ENCODE assay signal across 2 cellular contexts in genomic region chr19:10269333-10270179, GRCh38.
TF ChIP-seq lines count a peak whose summit lies in the region.

No MANE protein-coding gene starts in this region.

TF ChIP-seq in HEK293, 187 proteins besides CTCF, POLR2A, EP300 and RAD21 (continues in another document):
- TF ChIP-seq ZNF677 (tag by site-specific recombination; IDR thresholded peaks at IDR 0.05) (peak; percentile 4; the same call in 1 of the 2 replicates), ZNF792 (tag by site-specific recombination; IDR thresholded peaks at IDR 0.05) (peak; percentile 96), SP7 (tag by site-specific recombination; IDR thresholded peaks at IDR 0.05) (0 out of 2 replicates have a peak, but pooled peaks have one; percentile 44), ZEB2 (tag by site-specific recombination; IDR thresholded peaks at IDR 0.05) (0 out of 2 replicates have a peak, but pooled peaks have one; percentile 22), ZSCAN30 (tag by site-specific recombination; IDR thresholded peaks at IDR 0.05) (peak; percentile 89; the same call in 1 of the 2 replicates), ZNF660 (tag by site-specific recombination; IDR thresholded peaks at IDR 0.05) (peak; percentile 84), ZNF571 (tag by site-specific recombination; IDR thresholded peaks at IDR 0.05) (no peak), ZBTB48 (tag by site-specific recombination; IDR thresholded peaks at IDR 0.05) (no peak), GLI2 (tag by site-specific recombination; IDR thresholded peaks at IDR 0.05; ENCODE audit: borderline replicate concordance, low read depth) (no peak), ZNF548 (tag by site-specific recombination; IDR thresholded peaks at IDR 0.05) (no peak), KLF1 (tag by site-specific recombination; IDR thresholded peaks at IDR 0.05) (peak; percentile 55; the same call in 1 of the 2 replicates), ZNF416 (tag by site-specific recombination; IDR thresholded peaks at IDR 0.05) (no peak), IKZF3 (tag by site-specific recombination; IDR thresholded peaks at IDR 0.05) (peak; percentile 91), ZNF121 (tag by site-specific recombination; IDR thresholded peaks at IDR 0.05) (peak; percentile 94), ZNF335 (tag by site-specific recombination; conservative IDR thresholded peaks at IDR 0.05) (0 out of 2 replicates have a peak, but pooled peaks have one; percentile 45), ZNF239 (tag by site-specific recombination; IDR thresholded peaks at IDR 0.05) (no peak), ZNF514 (tag by site-specific recombination; IDR thresholded peaks at IDR 0.05) (no peak), ZNF157 (tag by site-specific recombination; IDR thresholded peaks at IDR 0.05) (no peak), SCRT1 (tag by site-specific recombination; IDR thresholded peaks at IDR 0.05; ENCODE audit: borderline replicate concordance) (peak; percentile 66; the same call in 1 of the 2 replicates), KLF7 (tag by site-specific recombination; IDR thresholded peaks at IDR 0.05; ENCODE audit: borderline replicate concordance) (no peak), ZNF394 (tag by site-specific recombination; IDR thresholded peaks at IDR 0.05; ENCODE audit: borderline replicate concordance) (no peak), TRIM28 (IDR thresholded peaks at IDR 0.05; ENCODE audit: borderline replicate concordance, low read length) (no peak)
- TF ChIP-seq, protein P1, sequence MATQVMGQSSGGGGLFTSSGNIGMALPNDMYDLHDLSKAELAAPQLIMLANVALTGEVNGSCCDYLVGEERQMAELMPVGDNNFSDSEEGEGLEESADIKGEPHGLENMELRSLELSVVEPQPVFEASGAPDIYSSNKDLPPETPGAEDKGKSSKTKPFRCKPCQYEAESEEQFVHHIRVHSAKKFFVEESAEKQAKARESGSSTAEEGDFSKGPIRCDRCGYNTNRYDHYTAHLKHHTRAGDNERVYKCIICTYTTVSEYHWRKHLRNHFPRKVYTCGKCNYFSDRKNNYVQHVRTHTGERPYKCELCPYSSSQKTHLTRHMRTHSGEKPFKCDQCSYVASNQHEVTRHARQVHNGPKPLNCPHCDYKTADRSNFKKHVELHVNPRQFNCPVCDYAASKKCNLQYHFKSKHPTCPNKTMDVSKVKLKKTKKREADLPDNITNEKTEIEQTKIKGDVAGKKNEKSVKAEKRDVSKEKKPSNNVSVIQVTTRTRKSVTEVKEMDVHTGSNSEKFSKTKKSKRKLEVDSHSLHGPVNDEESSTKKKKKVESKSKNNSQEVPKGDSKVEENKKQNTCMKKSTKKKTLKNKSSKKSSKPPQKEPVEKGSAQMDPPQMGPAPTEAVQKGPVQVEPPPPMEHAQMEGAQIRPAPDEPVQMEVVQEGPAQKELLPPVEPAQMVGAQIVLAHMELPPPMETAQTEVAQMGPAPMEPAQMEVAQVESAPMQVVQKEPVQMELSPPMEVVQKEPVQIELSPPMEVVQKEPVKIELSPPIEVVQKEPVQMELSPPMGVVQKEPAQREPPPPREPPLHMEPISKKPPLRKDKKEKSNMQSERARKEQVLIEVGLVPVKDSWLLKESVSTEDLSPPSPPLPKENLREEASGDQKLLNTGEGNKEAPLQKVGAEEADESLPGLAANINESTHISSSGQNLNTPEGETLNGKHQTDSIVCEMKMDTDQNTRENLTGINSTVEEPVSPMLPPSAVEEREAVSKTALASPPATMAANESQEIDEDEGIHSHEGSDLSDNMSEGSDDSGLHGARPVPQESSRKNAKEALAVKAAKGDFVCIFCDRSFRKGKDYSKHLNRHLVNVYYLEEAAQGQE (tag by site-specific recombination; IDR thresholded peaks at IDR 0.05) = no peak
- TF ChIP-seq, protein P2, sequence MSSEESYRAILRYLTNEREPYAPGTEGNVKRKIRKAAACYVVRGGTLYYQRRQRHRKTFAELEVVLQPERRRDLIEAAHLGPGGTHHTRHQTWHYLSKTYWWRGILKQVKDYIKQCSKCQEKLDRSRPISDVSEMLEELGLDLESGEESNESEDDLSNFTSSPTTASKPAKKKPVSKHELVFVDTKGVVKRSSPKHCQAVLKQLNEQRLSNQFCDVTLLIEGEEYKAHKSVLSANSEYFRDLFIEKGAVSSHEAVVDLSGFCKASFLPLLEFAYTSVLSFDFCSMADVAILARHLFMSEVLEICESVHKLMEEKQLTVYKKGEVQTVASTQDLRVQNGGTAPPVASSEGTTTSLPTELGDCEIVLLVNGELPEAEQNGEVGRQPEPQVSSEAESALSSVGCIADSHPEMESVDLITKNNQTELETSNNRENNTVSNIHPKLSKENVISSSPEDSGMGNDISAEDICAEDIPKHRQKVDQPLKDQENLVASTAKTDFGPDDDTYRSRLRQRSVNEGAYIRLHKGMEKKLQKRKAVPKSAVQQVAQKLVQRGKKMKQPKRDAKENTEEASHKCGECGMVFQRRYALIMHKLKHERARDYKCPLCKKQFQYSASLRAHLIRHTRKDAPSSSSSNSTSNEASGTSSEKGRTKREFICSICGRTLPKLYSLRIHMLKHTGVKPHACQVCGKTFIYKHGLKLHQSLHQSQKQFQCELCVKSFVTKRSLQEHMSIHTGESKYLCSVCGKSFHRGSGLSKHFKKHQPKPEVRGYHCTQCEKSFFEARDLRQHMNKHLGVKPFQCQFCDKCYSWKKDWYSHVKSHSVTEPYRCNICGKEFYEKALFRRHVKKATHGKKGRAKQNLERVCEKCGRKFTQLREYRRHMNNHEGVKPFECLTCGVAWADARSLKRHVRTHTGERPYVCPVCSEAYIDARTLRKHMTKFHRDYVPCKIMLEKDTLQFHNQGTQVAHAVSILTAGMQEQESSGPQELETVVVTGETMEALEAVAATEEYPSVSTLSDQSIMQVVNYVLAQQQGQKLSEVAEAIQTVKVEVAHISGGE (tag by site-specific recombination; conservative IDR thresholded peaks at IDR 0.05; ENCODE audit: low read depth) = 0 out of 2 replicates have a peak, but pooled peaks have one; percentile 39

TF ChIP-seq in HepG2, 621 proteins besides CTCF, POLR2A, EP300 and RAD21 (continues in another document):
- 0 out of 2 replicates have a peak, but pooled peaks have one; percentile 10 for TF ChIP-seq SOX5 (CRISPR knock-in tag; IDR thresholded peaks at IDR 0.05; ENCODE audit: borderline replicate concordance)
- TF ChIP-seq ERF (CRISPR knock-in tag; IDR thresholded peaks at IDR 0.05) = 0 out of 2 replicates have a peak, but pooled peaks have one; percentile 38
- TF ChIP-seq ZNF614 (CRISPR knock-in tag; IDR thresholded peaks at IDR 0.05; ENCODE audit: borderline replicate concordance) = peak; percentile 60; the same call in 1 of the 2 replicates
- TF ChIP-seq KDM4B (CRISPR knock-in tag; IDR thresholded peaks at IDR 0.05) = 0 out of 2 replicates have a peak, but pooled peaks have one; percentile 32
- TF ChIP-seq HINFP (CRISPR knock-in tag; IDR thresholded peaks at IDR 0.05; ENCODE audit: low read depth) = no peak
- no peak for TF ChIP-seq TAF15 (IDR thresholded peaks at IDR 0.05; ENCODE audit: low read depth, low read length, poor library complexity, severe bottlenecking)
- peak; percentile 61; the same call in 1 of the 2 replicates for TF ChIP-seq ZNF605 (CRISPR knock-in tag; IDR thresholded peaks at IDR 0.05)
- TF ChIP-seq DZIP1 (CRISPR knock-in tag; IDR thresholded peaks at IDR 0.05) = no peak
- 0 out of 2 replicates have a peak, but pooled peaks have one; percentile 19 for TF ChIP-seq ETV5 (CRISPR knock-in tag; IDR thresholded peaks at IDR 0.05; ENCODE audit: borderline replicate concordance)
- peak; percentile 68 for TF ChIP-seq ZMYM3 (CRISPR knock-in tag; IDR thresholded peaks at IDR 0.05)
- no peak; the same call in 1 of the 2 replicates for TF ChIP-seq MIXL1 (CRISPR knock-in tag; IDR thresholded peaks at IDR 0.05)
- TF ChIP-seq ZNF430 (CRISPR knock-in tag; IDR thresholded peaks at IDR 0.05) = 0 out of 2 replicates have a peak, but pooled peaks have one; percentile 29
- 0 out of 2 replicates have a peak, but pooled peaks have one; percentile 56 for TF ChIP-seq HOXA5 (CRISPR knock-in tag; IDR thresholded peaks at IDR 0.05)
- no peak for TF ChIP-seq ZNF251 (CRISPR knock-in tag; IDR thresholded peaks at IDR 0.05)
- no peak for TF ChIP-seq IKZF1 (IDR thresholded peaks at IDR 0.05)
- TF ChIP-seq ZNF607 (CRISPR knock-in tag; IDR thresholded peaks at IDR 0.05; ENCODE audit: borderline replicate concordance) = no peak
- TF ChIP-seq KDM3A (CRISPR knock-in tag; IDR thresholded peaks at IDR 0.05; ENCODE audit: low read depth) = peak; percentile 77; the same call in 1 of the 2 replicates
- no peak for TF ChIP-seq ZNF746 (CRISPR knock-in tag; IDR thresholded peaks at IDR 0.05)
- 0 out of 2 replicates have a peak, but pooled peaks have one; percentile 15 for TF ChIP-seq MIER2 (CRISPR knock-in tag; IDR thresholded peaks at IDR 0.05)
- peak; percentile 48; the same call in 1 of the 2 replicates for TF ChIP-seq ZNF574 (CRISPR knock-in tag; IDR thresholded peaks at IDR 0.05)
- TF ChIP-seq E2F2 (CRISPR knock-in tag; IDR thresholded peaks at IDR 0.05; ENCODE audit: borderline replicate concordance) = no peak
- TF ChIP-seq GABPB1 (CRISPR knock-in tag; IDR thresholded peaks at IDR 0.05) = peak; percentile 51; the same call in 1 of the 2 replicates
- TF ChIP-seq IRF2 (CRISPR knock-in tag; IDR thresholded peaks at IDR 0.05) = peak; percentile 76
- peak; percentile 81 for TF ChIP-seq CHD4 (IDR thresholded peaks at IDR 0.05; ENCODE audit: borderline replicate concordance, low read length)
